ENCODE assay signal across 35 cellular contexts in the genomic region with DNA sequence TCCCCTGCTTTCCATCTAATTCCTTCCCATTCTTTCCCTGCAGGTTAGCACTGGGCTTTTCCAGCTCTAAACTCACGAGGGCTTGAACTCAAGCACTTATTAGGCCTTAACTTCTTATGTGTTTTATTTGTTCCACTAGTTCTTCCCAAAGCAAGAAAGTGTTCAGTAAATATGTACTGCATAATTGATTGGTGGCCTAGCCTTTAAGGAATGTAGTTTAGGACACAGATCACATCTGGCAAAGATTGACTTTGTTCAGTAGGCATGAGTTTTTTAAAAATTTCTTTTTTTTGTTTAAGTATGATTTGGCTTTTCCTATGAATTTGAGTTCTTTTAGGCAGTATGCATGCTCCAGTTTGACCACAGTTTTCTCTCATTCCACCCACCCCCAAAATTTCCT.
"Had no signal": no experiment of that assay in that cellular context is flagged by ENCODE, and none has a peak within 500 bp of the region (broad histone marks: within the 10 kb centered on the region; RNA-seq: fewer than 3 reads in every experiment).

No MANE protein-coding gene starts in this region.

- H3K27ac ChIP-seq: KMS-11 had no signal

- H3K27me3 ChIP-seq: MG63 had no signal

- H3K4me2 ChIP-seq: KMS-11 had no signal

- H3K4me3 ChIP-seq: MG63 had no signal

- DNase-seq: Karpas-422, Kasumi-1, MG63, MM.1S, MV-4-11, NCI-H1048, NCI-H1092, NCI-H1092 treated with DMSO at 0.1 percent for 48 hours, NCI-H1105, NCI-H1105 treated with DMSO at 0.1 percent for 48 hours, NCI-H1417, NCI-H1417 treated with DMSO at 0.1 percent for 48 hours, NCI-H1436, NCI-H1436 treated with DMSO at 0.1 percent for 48 hours, NCI-H146, NCI-H1694, NCI-H1694 treated with DMSO at 0.1 percent for 48 hours, NCI-H187, NCI-H187 treated with DMSO at 0.1 percent for 48 hours, NCI-H1930, NCI-H2029, NCI-H2029 treated with DMSO at 0.1 percent for 48 hours, NCI-H2081, NCI-H2081 treated with DMSO at 0.1 percent for 48 hours, NCI-H2107, NCI-H2171, NCI-H2171 treated with DMSO at 0.1 percent for 48 hours, NCI-H2227 treated with DMSO at 0.1 percent for 48 hours, NCI-H226, NCI-H345, NCI-H446, NCI-H446 treated with DMSO at 0.1 percent for 48 hours, NCI-H510A, NCI-H510A treated with DMSO at 0.1 percent for 48 hours had no signal

- H3K9ac ChIP-seq: KMS-11 had no signal

- H3K9me3 ChIP-seq: MG63 had no signal

- H3K36me3 ChIP-seq: MG63 had no signal
